ENCODE assay signal across 27 cellular contexts in genomic region chr6:65452333-65452732, GRCh38.
A peak's percentile ranks its signal among the peaks of the same experiment; 100 is the strongest.
DNase-seq lines count a peak whose midpoint lies in the region; ATAC-seq and TF ChIP-seq lines count a peak whose summit lies in the region.
"Had no signal": no experiment of that assay in that cellular context is flagged by ENCODE, and none has a peak within 500 bp of the region (broad histone marks: within the 10 kb centered on the region; RNA-seq: fewer than 3 reads in every experiment).

No MANE protein-coding gene starts in this region.

- TF ChIP-seq RAD21 in SK-N-SH (IDR thresholded peaks at IDR 0.05; ENCODE audit: low read length), result no peak

- no peak overlapping the region for H3K4me3 ChIP-seq in SK-N-SH (ENCODE audit: low read depth in 2 of 2, low read length in 1 of 2)
- H3K4me3 ChIP-seq: A549; BLaER1; BLaER1 treated with 17β-estradiol and CSF1 and Interleukin-3, amounts not matched to agents 10 nM and 100 nM had no signal

- H3K27me3 ChIP-seq in SK-N-SH (ENCODE audit: insufficient read depth), result no peaks in the 10 kb centered on the region
- H3K27me3 ChIP-seq: BE2C; BLaER1; BLaER1 treated with 17β-estradiol and CSF1 and Interleukin-3, amounts not matched to agents 10 nM and 100 nM had no signal

- no peak for ATAC-seq in SK-N-SH treated with all-trans-retinoic acid at 6 μM for 48 hours
- ATAC-seq: A549; CD8-positive, alpha-beta T cell had no signal

- H3K36me3 ChIP-seq in SK-N-SH (replicated peaks in 1 of 2; ENCODE audit: control insufficient read depth in 1 of 2, insufficient read depth in 2 of 2, low read length in 1 of 2), result no peaks in the 10 kb centered on the region
- H3K36me3 ChIP-seq: BE2C; BLaER1; BLaER1 treated with 17β-estradiol and CSF1 and Interleukin-3, amounts not matched to agents 10 nM and 100 nM had no signal

- TF ChIP-seq EP300 in SK-N-SH (IDR thresholded peaks at IDR 0.05; ENCODE audit: borderline replicate concordance in 1 of 2, low read depth in 1 of 2, low read length in 1 of 2), result no peak

- H3K4me2 ChIP-seq in SK-N-SH, result no peak overlapping the region
- H3K4me2 ChIP-seq: A549; BLaER1; BLaER1 treated with 17β-estradiol and CSF1 and Interleukin-3, amounts not matched to agents 10 nM and 100 nM had no signal

- POLR2A ChIA-PET in SK-N-SH (lab: Yijun Ruan, JAX), result no interaction called here

- DNase-seq in SK-N-SH, result no peak
- DNase-seq: 8988T; ACHN; AML-193; BE2C; C1 segment of cervical spinal cord; Caco-2; Calu3; CD4-positive, alpha-beta memory T cell; CD4-positive, alpha-beta T cell; CD4-positive, CD25-positive, alpha-beta regulatory T cell; CD8-positive, alpha-beta memory T cell; CD8-positive, alpha-beta T cell; COR-L47; DMS 273 treated with DMSO at 0.1 percent for 48 hours; DMS153; DMS53; DMS79; DMS79 treated with DMSO at 0.1 percent for 48 hours; DND-41; EL had no signal

- H2AFZ ChIP-seq in SK-N-SH (ENCODE audit: low read depth), result no peak overlapping the region

- no peak overlapping the region for H3K9ac ChIP-seq in SK-N-SH
- H3K9ac ChIP-seq: BLaER1; BLaER1 treated with 17β-estradiol and CSF1 and Interleukin-3, amounts not matched to agents 10 nM and 100 nM had no signal

- H3K9me3 ChIP-seq in SK-N-SH, result no peaks in the 10 kb centered on the region
- H3K9me3 ChIP-seq: A549; BE2C; BLaER1; BLaER1 treated with 17β-estradiol and CSF1 and Interleukin-3, amounts not matched to agents 10 nM and 100 nM; Caco-2 had no signal

- H3F3A ChIP-seq in SK-N-SH (replicated peaks; ENCODE audit: insufficient read depth), result no peaks in the 10 kb centered on the region

- no peak overlapping the region for H3K27ac ChIP-seq in SK-N-SH (ENCODE audit: low read depth in 2 of 2, low read length in 1 of 2)
- H3K27ac ChIP-seq: 22Rv1; A549; BLaER1; BLaER1 treated with 17β-estradiol and CSF1 and Interleukin-3, amounts not matched to agents 10 nM and 100 nM; C4-2B had no signal

- no peak for TF ChIP-seq CTCF in SK-N-SH (IDR thresholded peaks at IDR 0.05)

- 2% methylated on average over 1 of the region's 1 CpG for WGBS in SK-N-SH (ENCODE audit: low lambda C conversion rate)

- CTCF ChIA-PET in SK-N-SH (lab: Yijun Ruan, JAX), result no interaction called here

- no peaks in the 10 kb centered on the region; a peak in 1 of 4 replicates for H3K4me1 ChIP-seq in SK-N-SH (ENCODE audit: control insufficient read depth in 1 of 2, insufficient read depth in 2 of 2, low read depth in 1 of 2, low read length in 1 of 2)
- H3K4me1 ChIP-seq: A549, BLaER1, Caco-2 had no signal

- no peaks in the 10 kb centered on the region for H4K20me1 ChIP-seq in SK-N-SH (ENCODE audit: insufficient read depth)
- H4K20me1 ChIP-seq: BLaER1; BLaER1 treated with 17β-estradiol and CSF1 and Interleukin-3, amounts not matched to agents 10 nM and 100 nM had no signal

- no peaks in the 10 kb centered on the region for H3K79me2 ChIP-seq in SK-N-SH (ENCODE audit: insufficient read depth)

- no peaks in the 10 kb centered on the region for H3K9me2 ChIP-seq in SK-N-SH

TF ChIP-seq in SK-N-SH treated with all-trans-retinoic acid at 6 μM for 48 hours, 23 proteins besides CTCF, POLR2A, EP300 and RAD21:
- peak; percentile 75 for TF ChIP-seq ISL1 (CRISPR knock-in tag; IDR thresholded peaks at IDR 0.05)
- TF ChIP-seq POU6F1 (CRISPR knock-in tag; IDR thresholded peaks at IDR 0.05; ENCODE audit: borderline replicate concordance, low read depth), result no peak; the same call in 1 of the 2 replicates
- TF ChIP-seq CSDC2 (CRISPR knock-in tag; IDR thresholded peaks at IDR 0.05), result no peak
- no peak for TF ChIP-seq OSR1 (CRISPR knock-in tag; IDR thresholded peaks at IDR 0.05)
- no peak for TF ChIP-seq ZNF565 (CRISPR knock-in tag; conservative IDR thresholded peaks at IDR 0.05; ENCODE audit: low read depth)
- TF ChIP-seq TCF4 (CRISPR knock-in tag; IDR thresholded peaks at IDR 0.05; ENCODE audit: borderline replicate concordance), result peak; percentile 42; the same call in 1 of the 2 replicates
- TF ChIP-seq, protein P1, sequence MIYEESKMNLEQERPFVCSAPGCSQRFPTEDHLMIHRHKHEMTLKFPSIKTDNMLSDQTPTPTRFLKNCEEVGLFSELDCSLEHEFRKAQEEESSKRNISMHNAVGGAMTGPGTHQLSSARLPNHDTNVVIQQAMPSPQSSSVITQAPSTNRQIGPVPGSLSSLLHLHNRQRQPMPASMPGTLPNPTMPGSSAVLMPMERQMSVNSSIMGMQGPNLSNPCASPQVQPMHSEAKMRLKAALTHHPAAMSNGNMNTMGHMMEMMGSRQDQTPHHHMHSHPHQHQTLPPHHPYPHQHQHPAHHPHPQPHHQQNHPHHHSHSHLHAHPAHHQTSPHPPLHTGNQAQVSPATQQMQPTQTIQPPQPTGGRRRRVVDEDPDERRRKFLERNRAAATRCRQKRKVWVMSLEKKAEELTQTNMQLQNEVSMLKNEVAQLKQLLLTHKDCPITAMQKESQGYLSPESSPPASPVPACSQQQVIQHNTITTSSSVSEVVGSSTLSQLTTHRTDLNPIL (CRISPR knock-in tag; IDR thresholded peaks at IDR 0.05; ENCODE audit: low read depth), result peak; percentile 78; the same call in 1 of the 2 replicates
- peak; percentile 74; the same call in 1 of the 2 replicates for TF ChIP-seq ESRRG (CRISPR knock-in tag; IDR thresholded peaks at IDR 0.05)

TF ChIP-seq in SK-N-SH, 30 proteins besides CTCF, POLR2A, EP300 and RAD21 (continues in another document):
- TF ChIP-seq RCOR1 (IDR thresholded peaks at IDR 0.05; ENCODE audit: low read length) (no peak), GATA2 (CRISPR knock-in tag; IDR thresholded peaks at IDR 0.05) (no peak), SIN3A (IDR thresholded peaks at IDR 0.05; ENCODE audit: borderline replicate concordance, low read depth, low read length) (no peak), TEAD4 (IDR thresholded peaks at IDR 0.05; ENCODE audit: borderline replicate concordance, insufficient read depth) (no peak), REST (IDR thresholded peaks at IDR 0.05; ENCODE audit: low read depth, low read length) (no peak), ELF1 (IDR thresholded peaks at IDR 0.05) (no peak), SMC3 (IDR thresholded peaks at IDR 0.05; ENCODE audit: low read depth, low read length) (no peak), RXRA (IDR thresholded peaks at IDR 0.05; ENCODE audit: borderline replicate concordance, low read depth) (no peak), NFIC (IDR thresholded peaks at IDR 0.05; ENCODE audit: borderline replicate concordance) (no peak), MEF2A (IDR thresholded peaks at IDR 0.05; ENCODE audit: borderline replicate concordance, low read depth) (no peak), FOXJ3 (CRISPR knock-in tag; IDR thresholded peaks at IDR 0.05) (no peak), PBX3 (IDR thresholded peaks at IDR 0.05) (no peak), NRF1 (IDR thresholded peaks at IDR 0.05; ENCODE audit: low read depth, low read length) (no peak)
- TF ChIP-seq, protein P2, sequence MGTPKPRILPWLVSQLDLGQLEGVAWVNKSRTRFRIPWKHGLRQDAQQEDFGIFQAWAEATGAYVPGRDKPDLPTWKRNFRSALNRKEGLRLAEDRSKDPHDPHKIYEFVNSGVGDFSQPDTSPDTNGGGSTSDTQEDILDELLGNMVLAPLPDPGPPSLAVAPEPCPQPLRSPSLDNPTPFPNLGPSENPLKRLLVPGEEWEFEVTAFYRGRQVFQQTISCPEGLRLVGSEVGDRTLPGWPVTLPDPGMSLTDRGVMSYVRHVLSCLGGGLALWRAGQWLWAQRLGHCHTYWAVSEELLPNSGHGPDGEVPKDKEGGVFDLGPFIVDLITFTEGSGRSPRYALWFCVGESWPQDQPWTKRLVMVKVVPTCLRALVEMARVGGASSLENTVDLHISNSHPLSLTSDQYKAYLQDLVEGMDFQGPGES (IDR thresholded peaks at IDR 0.05; ENCODE audit: low read depth, low read length), result no peak
